Comparison of ENCODE assay signal across 1 cellular context in genomic region chr4:140876597-140877364, GRCh38.
A peak's percentile ranks its signal among the peaks of the same experiment; 100 is the strongest.
TF ChIP-seq lines count a peak whose summit lies in the region.

No MANE protein-coding gene starts in this region.

TF ChIP-seq in SK-N-SH, 30 proteins besides CTCF, POLR2A, EP300 and RAD21 (continued from another document):
- TF ChIP-seq ELF1 (IDR thresholded peaks at IDR 0.05) (no peak), MEF2A (IDR thresholded peaks at IDR 0.05; ENCODE audit: borderline replicate concordance, low read depth) (no peak), NRF1 (IDR thresholded peaks at IDR 0.05; ENCODE audit: low read depth, low read length) (no peak), JUND (IDR thresholded peaks at IDR 0.05) (peak; percentile 45; the same call in 1 of the 2 replicates), TCF12 (IDR thresholded peaks at IDR 0.05) (peak; percentile 57), MXI1 (IDR thresholded peaks at IDR 0.05; ENCODE audit: low read depth, low read length) (no peak), RFX5 (IDR thresholded peaks at IDR 0.05; ENCODE audit: low read length) (no peak), GABPA (IDR thresholded peaks at IDR 0.05; ENCODE audit: low read depth) (no peak), YY1 (IDR thresholded peaks at IDR 0.05; ENCODE audit: low read depth) (no peak), EZH2phosphoT487 (IDR thresholded peaks at IDR 0.05; ENCODE audit: borderline replicate concordance, low read depth) (no peak), CHD2 (IDR thresholded peaks at IDR 0.05; ENCODE audit: low read length, partially characterized antibody) (no peak), FOSL2 (IDR thresholded peaks at IDR 0.05; ENCODE audit: borderline replicate concordance, low read depth) (peak; percentile 57; the same call in 1 of the 2 replicates), TAF1 (IDR thresholded peaks at IDR 0.05; ENCODE audit: borderline replicate concordance, low read depth, low read length) (no peak), REST (IDR thresholded peaks at IDR 0.05; ENCODE audit: low read depth, low read length) (no peak), GATA2 (CRISPR knock-in tag; IDR thresholded peaks at IDR 0.05) (no peak), NFIC (IDR thresholded peaks at IDR 0.05; ENCODE audit: borderline replicate concordance) (peak; percentile 80), FOXJ3 (CRISPR knock-in tag; IDR thresholded peaks at IDR 0.05) (no peak), SMC3 (IDR thresholded peaks at IDR 0.05; ENCODE audit: low read depth, low read length) (no peak), TEAD4 (IDR thresholded peaks at IDR 0.05; ENCODE audit: borderline replicate concordance, insufficient read depth) (0 out of 2 replicates have a peak, but pooled peaks have one; percentile 14), RCOR1 (IDR thresholded peaks at IDR 0.05; ENCODE audit: low read length) (no peak), ZBTB33 (IDR thresholded peaks at IDR 0.05; ENCODE audit: borderline replicate concordance, low read depth) (no peak), USF2 (IDR thresholded peaks at IDR 0.05; ENCODE audit: borderline replicate concordance, low read depth, low read length) (no peak), SIN3A (IDR thresholded peaks at IDR 0.05; ENCODE audit: borderline replicate concordance, low read depth, low read length) (no peak), POLR2AphosphoS5 (IDR thresholded peaks at IDR 0.05; ENCODE audit: low read depth, low read length) (no peak)
- TF ChIP-seq, protein P1, sequence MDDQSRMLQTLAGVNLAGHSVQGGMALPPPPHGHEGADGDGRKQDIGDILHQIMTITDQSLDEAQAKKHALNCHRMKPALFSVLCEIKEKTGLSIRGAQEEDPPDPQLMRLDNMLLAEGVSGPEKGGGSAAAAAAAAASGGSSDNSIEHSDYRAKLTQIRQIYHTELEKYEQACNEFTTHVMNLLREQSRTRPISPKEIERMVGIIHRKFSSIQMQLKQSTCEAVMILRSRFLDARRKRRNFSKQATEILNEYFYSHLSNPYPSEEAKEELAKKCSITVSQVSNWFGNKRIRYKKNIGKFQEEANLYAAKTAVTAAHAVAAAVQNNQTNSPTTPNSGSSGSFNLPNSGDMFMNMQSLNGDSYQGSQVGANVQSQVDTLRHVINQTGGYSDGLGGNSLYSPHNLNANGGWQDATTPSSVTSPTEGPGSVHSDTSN (IDR thresholded peaks at IDR 0.05) = peak; percentile 52
